Comparison of ENCODE assay signal across 8 cellular contexts in the genomic region with DNA sequence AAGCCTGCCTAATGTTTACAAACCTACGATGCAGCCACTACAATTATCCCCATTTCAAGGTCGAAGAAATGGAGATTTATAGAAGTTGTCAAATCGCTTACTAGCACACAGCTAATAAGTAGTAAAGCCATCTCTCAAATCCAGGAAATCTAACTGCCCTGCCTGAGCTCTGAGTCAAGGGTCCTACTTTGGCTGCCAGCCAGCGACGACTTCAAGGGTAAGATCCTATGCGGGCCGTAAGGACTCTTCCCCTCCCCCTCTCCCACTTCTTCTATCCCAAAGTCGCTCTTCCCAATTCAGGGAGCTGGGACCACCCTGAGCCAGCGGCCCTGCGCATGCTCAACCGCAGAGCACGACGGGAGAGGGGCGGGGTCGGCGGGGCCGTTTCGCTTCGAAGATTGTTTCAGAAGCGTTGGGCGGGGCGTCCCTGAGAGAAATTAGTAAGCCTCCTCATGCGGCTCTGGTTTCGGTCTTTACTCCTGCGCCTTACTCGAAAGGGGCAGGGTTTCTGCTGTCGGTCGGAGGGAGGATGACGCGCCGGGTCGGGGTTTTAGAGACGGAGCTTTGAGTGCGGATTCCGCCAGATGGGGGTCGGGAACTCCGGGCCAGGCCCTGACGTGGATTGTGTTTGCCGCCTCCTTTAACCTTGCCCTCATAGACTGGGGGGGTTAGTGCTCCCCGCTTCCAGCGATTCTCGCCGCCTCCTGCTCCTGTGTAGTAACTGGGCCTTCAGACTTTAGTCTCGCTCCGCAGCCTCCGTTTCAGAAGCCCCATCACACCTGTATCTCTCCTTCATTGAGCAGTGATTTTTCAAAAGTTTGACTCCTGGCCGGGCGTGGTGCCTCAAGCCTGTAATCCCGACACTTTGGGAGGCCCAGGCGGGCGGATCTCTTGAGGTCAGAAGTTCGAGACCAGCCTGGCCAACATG. TPM values are rescaled to one million over a fixed set of nuclear protein-coding genes. Genes with fewer than 3 reads are reported as not detected.
A peak's percentile ranks its signal among the peaks of the same experiment; 100 is the strongest.
DNase-seq lines count a peak whose midpoint lies in the region; ATAC-seq and TF ChIP-seq lines count a peak whose summit lies in the region.

A gene (plus strand): TSS at position 383 of the 928 bp plus-strand sequence. CDS start 14,603 bp downstream, outside the sequence.

- CTCF ChIA-PET in RWPE1 (lab: Yijun Ruan, JAX): interaction anchor here (0.7 kb wide), 1 partner anchor 1856 kb away, joined by 3 read pairs; no protein-coding TSS in a partner anchor

- peaks cover 47% of the 10 kb centered on the region for H3K79me2 ChIP-seq in GM23248 (ENCODE audit: insufficient read depth)
- peaks cover 48% of the 10 kb centered on the region for H3K79me2 ChIP-seq in neural progenitor cell (ENCODE audit: low read depth)

- H3K9ac ChIP-seq in GM23248: peak within 1 kb of the TSS; percentile 92
- H3K9ac ChIP-seq in neural progenitor cell: peak within 1 kb of the TSS; percentile 82
- H3K9ac ChIP-seq in stomach smooth muscle (ENCODE audit: low read length in 2 of 2): peak within 1 kb of the TSS; percentile 95 to 96

- peak within 1 kb of the TSS; percentile 99 for H2AFZ ChIP-seq in GM23248
- H2AFZ ChIP-seq in neural progenitor cell (replicated peaks): peak within 1 kb of the TSS; percentile 86

- H3K9me3 Mint-ChIP-seq in neural progenitor cell: peaks cover 3% of the 10 kb centered on the region

- DNase-seq in Daoy (ENCODE audit: low read depth) (peak; percentile 92), GM23248 (peak; percentile 93), LHCN-M2 (ENCODE audit: low read depth) (peak; percentile 82), RWPE1 (ENCODE audit: low spot score) (peak; percentile 84), activated gamma-delta T cell treated with Interleukin-2 at 50 U/mL for 16 hours (peak; percentile 76), foreskin keratinocyte (peak; percentile 53 to 75), neural progenitor cell (ENCODE audit: low spot score) (peak; percentile 94)

- H3K9me3 ChIP-seq in GM23248 (ENCODE audit: low read depth) (no peaks in the 10 kb centered on the region), neural progenitor cell (ENCODE audit: low read depth) (no peaks in the 10 kb centered on the region), stomach smooth muscle (ENCODE audit: control insufficient read depth in 2 of 2, low read length in 2 of 2) (no peaks in the 10 kb centered on the region)

- peaks cover 24% of the 10 kb centered on the region for H3K4me1 Mint-ChIP-seq in neural progenitor cell

- H3K4me1 ChIP-seq in GM23248 (ENCODE audit: insufficient read depth) (peaks cover 10% of the 10 kb centered on the region), foreskin keratinocyte (no peaks in the 10 kb centered on the region), neural progenitor cell (peaks cover 16% of the 10 kb centered on the region), stomach smooth muscle (ENCODE audit: control insufficient read depth, insufficient read depth, low read length) (peaks cover 9% of the 10 kb centered on the region)

- H4K20me1 ChIP-seq in GM23248 (ENCODE audit: insufficient read depth) (no peaks in the 10 kb centered on the region), neural progenitor cell (ENCODE audit: low read depth) (peaks cover 19% of the 10 kb centered on the region)

- 1 to 2% methylated on average over 52 of the region's 52 CpGs for WGBS in GM23248 (ENCODE audit: low coverage in 1 of 2, low lambda C conversion rate in 2 of 2, missing lambda C conversion rate in 2 of 2), 2 experiments

- H3F3A ChIP-seq in GM23248 (ENCODE audit: insufficient read depth) (peaks cover 9% of the 10 kb centered on the region; the same call in 1 of the 2 replicates), neural progenitor cell (ENCODE audit: low read depth) (peaks cover 15% of the 10 kb centered on the region)

- H3K27me3 ChIP-seq in GM23248 (replicated peaks; ENCODE audit: insufficient read depth) (no peaks in the 10 kb centered on the region), foreskin keratinocyte (no peaks in the 10 kb centered on the region), neural progenitor cell (no peaks in the 10 kb centered on the region), stomach smooth muscle (ENCODE audit: control insufficient read depth in 1 of 2, insufficient read depth in 2 of 2, low read length in 2 of 2) (no peaks in the 10 kb centered on the region)

- POLR2A ChIA-PET in RWPE1 (lab: Yijun Ruan, JAX; ENCODE audit: low non-redundant PET): interaction anchor here (0.9 kb wide), 1 partner anchor 49 kb away, joined by 3 read pairs; no protein-coding TSS in a partner anchor

- peak; percentile 92 for ATAC-seq in foreskin keratinocyte

- no peaks in the 10 kb centered on the region for H3K27me3 Mint-ChIP-seq in neural progenitor cell (ENCODE audit: insufficient read depth, low read depth)

- H3K4me3 ChIP-seq in GM23248: peak within 1 kb of the TSS; percentile 81
- peak within 1 kb of the TSS; percentile 88 for H3K4me3 ChIP-seq in neural progenitor cell
- peak within 1 kb of the TSS; percentile 90 to 93 for H3K4me3 ChIP-seq in stomach smooth muscle (ENCODE audit: low read length in 2 of 2)

- H3K36me3 ChIP-seq in GM23248 (ENCODE audit: low read depth) (no peaks in the 10 kb centered on the region), neural progenitor cell (no peaks in the 10 kb centered on the region), stomach smooth muscle (ENCODE audit: control insufficient read depth in 2 of 2, insufficient read depth in 2 of 2, low read length in 2 of 2) (no peaks in the 10 kb centered on the region)

- H3K4me3 Mint-ChIP-seq in neural progenitor cell: peak within 1 kb of the TSS; percentile 99

- peak within 1 kb of the TSS; percentile 98 for H3K27ac Mint-ChIP-seq in neural progenitor cell

- H3K27ac ChIP-seq in GM23248 (peak within 1 kb of the TSS; percentile 77), RWPE1 (peak within 1 kb of the TSS; percentile 96), foreskin keratinocyte (peak within 1 kb of the TSS; percentile 87), neural progenitor cell (peak within 1 kb of the TSS; percentile 60), stomach smooth muscle (ENCODE audit: low read length) (peak within 1 kb of the TSS; percentile 88)

- TF ChIP-seq CTCF in RWPE1 (conservative IDR thresholded peaks at IDR 0.05; ENCODE audit: low read depth) (no peak), foreskin keratinocyte (conservative IDR thresholded peaks at IDR 0.05) (no peak), neural progenitor cell (IDR thresholded peaks at IDR 0.05) (no peak)

- in situ Hi-C loops in GM23248 (cut with MboI): no loop called here

- H3K36me3 Mint-ChIP-seq in neural progenitor cell: peaks cover 16% of the 10 kb centered on the region

- H3K9me2 ChIP-seq in GM23248 (ENCODE audit: insufficient read depth): no peaks in the 10 kb centered on the region

- H3K4me2 ChIP-seq in GM23248 (ENCODE audit: unreplicated experiment) (peak within 1 kb of the TSS; percentile 96), neural progenitor cell (peak within 1 kb of the TSS; percentile 93)

RNA-seq across cellular contexts. Expression of the gene that starts here (rescaled TPM):
- total RNA-seq in Daoy (2014; rRNA removed; shearing (Covaris generic)): 16.3 and 22.4 TPM in 2 replicates
- total RNA-seq in GM23248 (2014; rRNA removed; shearing (Covaris generic)): 13.5 and 13.6 TPM in 2 replicates
- polyA plus RNA-seq in GM23248 (2016; fragmentation: Nextera tagmentation; extraction: Ambion mirVana) (9.5 and 9.7 TPM in 2 replicates), foreskin keratinocyte (2.5 and 3.9 TPM in 2 replicates)
- total RNA-seq in LHCN-M2 (2014; rRNA removed) (16.3 and 23.4 TPM in 2 replicates), foreskin keratinocyte (20.4 and 21.5 TPM in 2 replicates), neural progenitor cell (ENCODE audit: low replicate concordance) (52.5 and 75.8 TPM in 2 replicates)
- polyA plus RNA-seq in LHCN-M2 (2012): 3.0 TPM

Comparison
In these comparisons a context has a peak if more than half of its experiments do, and no peak if none do; other contexts are left out.
1. Peak in every context shown above with its lines: DNase-seq, ATAC-seq, H3K4me3 ChIP-seq and H3K27ac ChIP-seq.